ENCODE assay signal across 20 cellular contexts in the genomic region with DNA sequence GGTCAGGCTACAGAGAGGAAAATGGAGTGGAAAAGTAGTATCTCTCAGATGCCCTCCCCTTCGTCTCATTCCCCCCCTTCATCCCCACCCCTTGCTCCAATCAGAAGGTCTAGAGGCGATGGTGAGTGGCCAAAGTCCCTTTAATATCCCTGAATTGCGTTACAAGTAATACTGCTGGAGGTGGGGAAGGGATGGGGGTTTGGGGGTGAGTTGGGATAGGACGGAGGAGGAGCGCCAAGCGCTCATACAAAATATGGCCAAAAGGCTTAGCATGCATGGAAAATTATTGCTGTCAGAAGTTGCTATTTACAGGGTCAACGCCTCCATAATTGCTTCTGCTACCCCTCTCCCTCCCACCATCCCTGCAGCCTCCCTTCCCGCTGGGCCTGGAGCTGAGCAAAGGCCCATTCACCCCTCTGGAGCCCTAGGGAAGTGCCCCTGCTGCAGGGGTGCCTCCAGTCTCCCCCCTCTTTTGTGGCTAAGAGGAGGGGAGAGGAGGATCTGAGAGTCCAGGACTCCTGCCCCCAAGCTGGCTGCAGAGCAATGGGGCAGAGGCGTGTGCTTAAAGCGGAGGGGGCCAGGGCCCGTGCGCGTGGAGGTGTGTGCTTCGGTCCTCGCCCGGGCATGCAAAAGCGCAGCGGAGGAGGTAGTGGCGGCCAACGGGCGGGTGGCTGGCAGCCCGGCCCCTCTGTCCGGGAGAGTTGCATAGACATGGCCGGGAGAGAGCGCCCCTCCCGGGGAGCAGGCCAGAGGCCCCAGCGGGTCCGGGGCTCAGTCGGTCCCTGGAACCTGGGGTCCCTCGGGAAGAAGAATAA. TPM values are rescaled to one million over a fixed set of nuclear protein-coding genes. Genes with fewer than 3 reads are reported as not detected.
DNase-seq lines count a peak whose midpoint lies in the region; ATAC-seq, FAIRE-seq and TF ChIP-seq lines count a peak whose summit lies in the region.
"Had no signal": no experiment of that assay in that cellular context is flagged by ENCODE, and none has a peak within 500 bp of the region (broad histone marks: within the 10 kb centered on the region; RNA-seq: fewer than 3 reads in every experiment).

No MANE protein-coding gene starts in this region.

- no peak for FAIRE-seq in keratinocyte (lab: Jason Lieb, UNC)
- FAIRE-seq: TTC549 had no signal

- no peaks in the 10 kb centered on the region for H3K9me1 ChIP-seq in keratinocyte (ENCODE audit: control insufficient read depth, extremely low read depth, insufficient read depth, low read length)

- no peaks in the 10 kb centered on the region for H4K20me1 ChIP-seq in keratinocyte (ENCODE audit: control insufficient read depth, extremely low read depth, insufficient read depth, low read length)

- DNase-seq in cardiac muscle cell (ENCODE audit: low read depth in 1 of 2, low spot score in 1 of 2) (no peak), Right ventricle myocardium inferior (ENCODE audit: missing footprints) (no peak), astrocyte of the hippocampus (ENCODE audit: low read depth, low spot score) (peak; percentile 34), keratinocyte (ENCODE audit: low read depth, low spot score) (no peak), activated T-cell treated with anti-CD3 and anti-CD28 coated beads for 4 hours (no peak), T-helper 2 cell (no peak)
- DNase-seq in stimulated activated naive B cell treated with anti-CD40 and anti-IgM and Interleukin-4, amounts not matched to agents 10 μg/mL and 1 μg/mL and 100 μg/mL, for 72 hours = no peak
- DNase-seq: activated CD4-positive, alpha-beta T cell treated with anti-CD3 and anti-CD28 coated beads for 48 hours; activated naive CD4-positive, alpha-beta T cell treated with anti-CD3 and anti-CD28 coated beads for 36 hours; MV-4-11; NCI-H748 treated with DMSO at 0.1 percent for 48 hours; stomach had no signal

- no peaks in the 10 kb centered on the region for H3K9me3 ChIP-seq in cardiac muscle cell (ENCODE audit: low read depth)
- no peaks in the 10 kb centered on the region for H3K9me3 ChIP-seq in keratinocyte (ENCODE audit: control insufficient read depth, low read depth, low read length)
- H3K9me3 ChIP-seq: ascending aorta, stomach had no signal

- peak overlapping the region; percentile 39 for H3K27ac Mint-ChIP-seq in stimulated activated naive B cell treated with anti-CD40 and anti-IgM and Interleukin-4, amounts not matched to agents 10 μg/mL and 1 μg/mL and 100 μg/mL, for 72 hours
- H3K27ac Mint-ChIP-seq: activated naive CD4-positive, alpha-beta T cell treated with anti-CD3 and anti-CD28 coated beads for 36 hours had no signal

- no peaks in the 10 kb centered on the region for H3K79me2 ChIP-seq in keratinocyte (ENCODE audit: control insufficient read depth, insufficient read depth, low read length)

- H3K4me1 ChIP-seq in cardiac muscle cell (ENCODE audit: low read depth) (peaks cover 15% of the 10 kb centered on the region), keratinocyte (ENCODE audit: control insufficient read depth, extremely low read depth, insufficient read depth, low read length) (peaks cover 21% of the 10 kb centered on the region)
- H3K4me1 ChIP-seq: ascending aorta had no signal

- peak overlapping the region; percentile 71 for H2AFZ ChIP-seq in keratinocyte (ENCODE audit: control insufficient read depth, low read length)

- H3K4me3 ChIP-seq in cardiac muscle cell (no peak overlapping the region), keratinocyte (ENCODE audit: control insufficient read depth in 2 of 3, extremely low read depth in 1 of 3, insufficient read depth in 2 of 3, low read depth in 1 of 3, low read length in 3 of 3) (peak overlapping the region in 1 of 3 experiments; percentile 37)
- H3K4me3 ChIP-seq: ascending aorta, coronary artery, stomach had no signal

- H3K4me3 Mint-ChIP-seq in stimulated activated naive B cell treated with anti-CD40 and anti-IgM and Interleukin-4, amounts not matched to agents 10 μg/mL and 1 μg/mL and 100 μg/mL, for 72 hours = peak overlapping the region; percentile 12 to 37
- H3K4me3 Mint-ChIP-seq: activated naive CD4-positive, alpha-beta T cell treated with anti-CD3 and anti-CD28 coated beads for 36 hours had no signal

- H3K4me2 ChIP-seq in keratinocyte (ENCODE audit: control insufficient read depth, extremely low read depth, insufficient read depth, low read depth, low read length) = peak overlapping the region; percentile 54

- H3K4me1 Mint-ChIP-seq in stimulated activated naive B cell treated with anti-CD40 and anti-IgM and Interleukin-4, amounts not matched to agents 10 μg/mL and 1 μg/mL and 100 μg/mL, for 72 hours = peaks cover 18 to 31% of the 10 kb centered on the region in 2 donors

- no peak for ATAC-seq in Right ventricle myocardium inferior
- no peak for ATAC-seq in stimulated activated naive B cell treated with anti-CD40 and anti-IgM and Interleukin-4, amounts not matched to agents 10 μg/mL and 1 μg/mL and 100 μg/mL, for 72 hours (replicated peaks)
- no peak for ATAC-seq in GM18861 (IDR thresholded peaks at IDR 0.05; ENCODE audit: unreplicated experiment)
- ATAC-seq: Panc1 had no signal

- H3K27me3 ChIP-seq in cardiac muscle cell = peaks cover 4% of the 10 kb centered on the region
- H3K27me3 ChIP-seq in keratinocyte (ENCODE audit: control insufficient read depth, extremely low read depth, insufficient read depth, low read length) = peaks cover 41% of the 10 kb centered on the region

- dilution Hi-C loops in keratinocyte (cut with MboI; ENCODE audit: extremely low pct_ligation_motif_present, low sequenced_read_pairs) = no loop called here

- no peaks in the 10 kb centered on the region for H3K9me3 Mint-ChIP-seq in stimulated activated naive B cell treated with anti-CD40 and anti-IgM and Interleukin-4, amounts not matched to agents 10 μg/mL and 1 μg/mL and 100 μg/mL, for 72 hours
- H3K9me3 Mint-ChIP-seq: activated naive CD4-positive, alpha-beta T cell treated with anti-CD3 and anti-CD28 coated beads for 36 hours had no signal

- H3K9ac ChIP-seq in keratinocyte (ENCODE audit: control insufficient read depth, extremely low read depth, insufficient read depth, low read length) = no peak overlapping the region

- intact Hi-C loops in Right ventricle myocardium inferior (cut with DNase I) = no loop called here

- H3K27ac ChIP-seq in cardiac muscle cell (no peak overlapping the region), keratinocyte (ENCODE audit: control insufficient read depth, insufficient read depth, low read length) (no peak overlapping the region)
- H3K27ac ChIP-seq: ascending aorta, stomach had no signal

- peaks cover 65 to 74% of the 10 kb centered on the region in 2 donors for H3K27me3 Mint-ChIP-seq in stimulated activated naive B cell treated with anti-CD40 and anti-IgM and Interleukin-4, amounts not matched to agents 10 μg/mL and 1 μg/mL and 100 μg/mL, for 72 hours

- no peaks in the 10 kb centered on the region for H3K36me3 ChIP-seq in cardiac muscle cell
- no peaks in the 10 kb centered on the region for H3K36me3 ChIP-seq in keratinocyte (ENCODE audit: control insufficient read depth in 2 of 2, extremely low read depth in 1 of 2, insufficient read depth in 2 of 2, low read length in 2 of 2)
- H3K36me3 ChIP-seq: ascending aorta, stomach had no signal

- peaks cover 7 to 11% of the 10 kb centered on the region in 2 donors for H3K36me3 Mint-ChIP-seq in stimulated activated naive B cell treated with anti-CD40 and anti-IgM and Interleukin-4, amounts not matched to agents 10 μg/mL and 1 μg/mL and 100 μg/mL, for 72 hours

- TF ChIP-seq CTCF in cardiac muscle cell (IDR thresholded peaks at IDR 0.05; ENCODE audit: low read depth, low read length) (peak; percentile 5), keratinocyte (optimal IDR thresholded peaks at IDR 0.05 in 1 of 3, IDR thresholded peaks at IDR 0.05 in 1 of 3, conservative IDR thresholded peaks at IDR 0.05 in 1 of 3; ENCODE audit: extremely low read depth in 1 of 3, insufficient read depth in 2 of 3, low read length in 3 of 3) (peak in 1 of 3 experiments; percentile 4)

RNA-seq across cellular contexts. Expression of a gene that starts 8.7 kb away (rescaled TPM):
- total RNA-seq in cardiac muscle cell (19.4 and 21.6 TPM in 2 replicates), Right ventricle myocardium inferior (40.4 TPM)
- polyA plus RNA-seq in cardiac muscle cell (21.4 and 26.0 TPM in 2 replicates), keratinocyte (49.9 to 55.3 TPM (median 51.7 TPM) in 3 replicates)
- 14.3 TPM for polyA plus RNA-seq in keratinocyte (2011; ENCODE audit: low read depth)
- 47.5 and 68.9 TPM in 2 replicates for polyA plus RNA-seq in keratinocyte (2011; cell fraction: cytosol; rRNA removed)
- polyA plus RNA-seq in keratinocyte (2011; cell fraction: nucleus; rRNA removed) = 24.0 and 25.8 TPM in 2 replicates
- polyA plus RNA-seq in keratinocyte (2012; ENCODE audit: low replicate concordance) = 46.6 and 56.9 TPM in 2 replicates
- polyA minus RNA-seq in keratinocyte = 38.6 to 43.2 TPM (median 41.1 TPM) in 3 replicates
- polyA minus RNA-seq in keratinocyte (2011; cell fraction: cytosol; rRNA and poly(A)+ RNA removed) = 53.3 TPM
- polyA minus RNA-seq in keratinocyte (2011; cell fraction: nucleus; rRNA and poly(A)+ RNA removed) = 14.9 and 20.7 TPM in 2 replicates

RNA-seq across cellular contexts. Expression of a gene that starts 13.9 kb away (rescaled TPM):
- total RNA-seq in cardiac muscle cell (not detected in 2 replicates), Right ventricle myocardium inferior (not detected)
- polyA plus RNA-seq in cardiac muscle cell (not detected in 2 replicates), keratinocyte (not detected in 3 replicates)
- polyA plus RNA-seq in keratinocyte (2011; ENCODE audit: low read depth) = not detected
- not detected in 2 replicates for polyA plus RNA-seq in keratinocyte (2011; cell fraction: cytosol; rRNA removed)
- polyA plus RNA-seq in keratinocyte (2011; cell fraction: nucleus; rRNA removed) = not detected in 2 replicates
- polyA plus RNA-seq in keratinocyte (2012; ENCODE audit: low replicate concordance) = not detected in 2 replicates
- not detected in 3 replicates for polyA minus RNA-seq in keratinocyte
- polyA minus RNA-seq in keratinocyte (2011; cell fraction: cytosol; rRNA and poly(A)+ RNA removed) = not detected
- polyA minus RNA-seq in keratinocyte (2011; cell fraction: nucleus; rRNA and poly(A)+ RNA removed) = not detected in 2 replicates
- total RNA-seq: activated naive CD4-positive, alpha-beta T cell treated with anti-CD3 and anti-CD28 coated beads for 36 hours; ascending aorta; Daoy; glomerular endothelial cell; stomach; urinary bladder had no signal
- polyA plus RNA-seq: stomach, urinary bladder had no signal

RNA-seq across cellular contexts. Expression of a gene that starts 51.6 kb away (rescaled TPM):
- total RNA-seq in cardiac muscle cell (0.11 and 0.86 TPM in 2 replicates), Right ventricle myocardium inferior (13.1 TPM)
- polyA plus RNA-seq in cardiac muscle cell (2.4 and 3.0 TPM in 2 replicates), keratinocyte (not detected in 3 replicates)
- polyA plus RNA-seq in keratinocyte (2011; ENCODE audit: low read depth) = not detected
- not detected in 2 replicates for polyA plus RNA-seq in keratinocyte (2011; cell fraction: cytosol; rRNA removed)
- not detected in 2 replicates for polyA plus RNA-seq in keratinocyte (2011; cell fraction: nucleus; rRNA removed)
- polyA plus RNA-seq in keratinocyte (2012; ENCODE audit: low replicate concordance) = not detected in 2 replicates
- not detected in 3 replicates for polyA minus RNA-seq in keratinocyte
- not detected for polyA minus RNA-seq in keratinocyte (2011; cell fraction: cytosol; rRNA and poly(A)+ RNA removed)
- not detected in 2 replicates for polyA minus RNA-seq in keratinocyte (2011; cell fraction: nucleus; rRNA and poly(A)+ RNA removed)
- total RNA-seq: activated naive CD4-positive, alpha-beta T cell treated with anti-CD3 and anti-CD28 coated beads for 36 hours had no signal
